In genomic region chr10:31521432-31521831, GRCh38 we compare ENCODE assay signal across 25 cellular contexts.
DNase-seq lines count a peak whose midpoint lies in the region; ATAC-seq, FAIRE-seq and TF ChIP-seq lines count a peak whose summit lies in the region.
"Had no signal": no experiment of that assay in that cellular context is flagged by ENCODE, and none has a peak within 500 bp of the region (broad histone marks: within the 10 kb centered on the region; RNA-seq: fewer than 3 reads in every experiment).

No MANE protein-coding gene starts in this region.

- BruUV-seq in HepG2 (replicated peaks; lab: Mats Ljungman, UMichigan) = no TSS peak

- CTCF ChIA-PET in HepG2 (lab: Yijun Ruan, JAX; ENCODE audit: low intra/inter-chr PET ratio, low total read pairs) = no interaction called here

- H3K9ac ChIP-seq in HepG2 (ENCODE audit: insufficient read depth, low read depth, low read length) = no peak overlapping the region
- H3K9ac ChIP-seq: BLaER1 treated with 17β-estradiol and CSF1 and Interleukin-3, amounts not matched to agents 10 nM and 100 nM had no signal

- H3K27ac Mint-ChIP-seq in T-helper 2 cell treated with Interferon-gamma antibody and Interleukin-4, amounts not matched to agents 5 μg/mL and 100 μg/mL, for 36 hours = peak overlapping the region; percentile 20
- H3K27ac Mint-ChIP-seq in memory B cell = peak overlapping the region; percentile 50
- H3K27ac Mint-ChIP-seq in stimulated activated effector memory CD8-positive, alpha-beta T cell treated with anti-CD3 and anti-CD28 coated beads, Interleukin-12 subunit alpha, Interleukin-12 subunit beta, amount 100 ng/mL, for 72 hours = peak overlapping the region; percentile 26
- H3K27ac Mint-ChIP-seq: B cell; CD4-positive, alpha-beta T cell; CD8-positive, alpha-beta T cell had no signal

- no peaks in the 10 kb centered on the region for H3K9me3 Mint-ChIP-seq in T-helper 2 cell treated with Interferon-gamma antibody and Interleukin-4, amounts not matched to agents 5 μg/mL and 100 μg/mL, for 36 hours
- H3K9me3 Mint-ChIP-seq in memory B cell = no peaks in the 10 kb centered on the region
- H3K9me3 Mint-ChIP-seq in stimulated activated effector memory CD8-positive, alpha-beta T cell treated with anti-CD3 and anti-CD28 coated beads, Interleukin-12 subunit alpha, Interleukin-12 subunit beta, amount 100 ng/mL, for 72 hours = no peaks in the 10 kb centered on the region
- H3K9me3 Mint-ChIP-seq: CD4-positive, alpha-beta T cell; CD8-positive, alpha-beta T cell had no signal

- H3K4me3 Mint-ChIP-seq in T-helper 2 cell treated with Interferon-gamma antibody and Interleukin-4, amounts not matched to agents 5 μg/mL and 100 μg/mL, for 36 hours = no peak overlapping the region
- H3K4me3 Mint-ChIP-seq in memory B cell = no peak overlapping the region
- no peak overlapping the region for H3K4me3 Mint-ChIP-seq in stimulated activated effector memory CD8-positive, alpha-beta T cell treated with anti-CD3 and anti-CD28 coated beads, Interleukin-12 subunit alpha, Interleukin-12 subunit beta, amount 100 ng/mL, for 72 hours
- H3K4me3 Mint-ChIP-seq: B cell; CD4-positive, alpha-beta T cell; CD8-positive, alpha-beta T cell had no signal

- H3K9me3 ChIP-seq in HepG2 (ENCODE audit: low read length) (no peaks in the 10 kb centered on the region), right lobe of liver (no peaks in the 10 kb centered on the region)
- H3K9me3 ChIP-seq: A549 had no signal

- peaks cover 53% of the 10 kb centered on the region for H3K36me3 Mint-ChIP-seq in T-helper 2 cell treated with Interferon-gamma antibody and Interleukin-4, amounts not matched to agents 5 μg/mL and 100 μg/mL, for 36 hours (ENCODE audit: low read depth)
- peaks cover 42% of the 10 kb centered on the region for H3K36me3 Mint-ChIP-seq in memory B cell
- peaks cover 73% of the 10 kb centered on the region for H3K36me3 Mint-ChIP-seq in stimulated activated effector memory CD8-positive, alpha-beta T cell treated with anti-CD3 and anti-CD28 coated beads, Interleukin-12 subunit alpha, Interleukin-12 subunit beta, amount 100 ng/mL, for 72 hours

- no peak for DNase-seq in T-helper 2 cell treated with Interferon-gamma antibody and Interleukin-4, amounts not matched to agents 5 μg/mL and 100 μg/mL, for 36 hours (ENCODE audit: low spot score)
- no peak for DNase-seq in T-helper 2 cell
- DNase-seq in HepG2 (ENCODE audit: low spot score) = peak; percentile 42
- DNase-seq in right lobe of liver = no peak
- no peak for DNase-seq in memory B cell (ENCODE audit: low spot score in 2 of 2)
- DNase-seq in stimulated activated effector memory CD8-positive, alpha-beta T cell treated with anti-CD3 and anti-CD28 coated beads, Interleukin-12 subunit alpha, Interleukin-12 subunit beta, amount 100 ng/mL, for 72 hours (ENCODE audit: low spot score in 2 of 2) = no peak
- no peak for DNase-seq in COLO829 (ENCODE audit: low spot score)
- DNase-seq: AML-193; CD4-positive, alpha-beta T cell; CD8-positive, alpha-beta T cell; COR-L47; DMS 273 treated with DMSO at 0.1 percent for 48 hours; DMS153; DMS53; DND-41; EL; GDM1 had no signal

- TF ChIP-seq EP300 in HepG2 (IDR thresholded peaks at IDR 0.05; ENCODE audit: low read depth in 2 of 2, low read length in 2 of 2) (peak in 1 of 2 experiments; percentile 24; a peak in 1 of 4 replicates), HepG2 (CRISPR knock-in tag; IDR thresholded peaks at IDR 0.05; ENCODE audit: borderline replicate concordance) (no peak)

- no peaks in the 10 kb centered on the region for H3K79me2 ChIP-seq in HepG2 (ENCODE audit: insufficient read depth, low read length)

- no peaks in the 10 kb centered on the region for H4K20me1 ChIP-seq in HepG2 (ENCODE audit: insufficient read depth, low read length)
- H4K20me1 ChIP-seq: BLaER1 treated with 17β-estradiol and CSF1 and Interleukin-3, amounts not matched to agents 10 nM and 100 nM had no signal

- H3K4me1 ChIP-seq in HepG2 (ENCODE audit: insufficient read depth, low read length) (peaks cover 14% of the 10 kb centered on the region), right lobe of liver (no peaks in the 10 kb centered on the region)
- H3K4me1 ChIP-seq: A549 had no signal

- H3K4me2 ChIP-seq in HepG2 (ENCODE audit: low read depth, low read length) = no peak overlapping the region
- H3K4me2 ChIP-seq: A549 had no signal

- H3K4me1 Mint-ChIP-seq in T-helper 2 cell treated with Interferon-gamma antibody and Interleukin-4, amounts not matched to agents 5 μg/mL and 100 μg/mL, for 36 hours (ENCODE audit: low read depth) = peaks cover 1% of the 10 kb centered on the region
- H3K4me1 Mint-ChIP-seq in memory B cell = no peaks in the 10 kb centered on the region
- no peaks in the 10 kb centered on the region for H3K4me1 Mint-ChIP-seq in stimulated activated effector memory CD8-positive, alpha-beta T cell treated with anti-CD3 and anti-CD28 coated beads, Interleukin-12 subunit alpha, Interleukin-12 subunit beta, amount 100 ng/mL, for 72 hours
- H3K4me1 Mint-ChIP-seq: B cell had no signal

- 97% methylated on average over 4 of the region's 4 CpGs for WGBS in HepG2 (ENCODE audit: low lambda C conversion rate)
- WGBS in right lobe of liver (ENCODE audit: insufficient coverage, low coverage, low lambda C conversion rate, missing lambda C conversion rate) = 67% methylated on average over 1 of the region's 4 CpGs

- H3K36me3 ChIP-seq in HepG2 (replicated peaks in 1 of 2; ENCODE audit: control insufficient read depth in 1 of 2, insufficient read depth in 2 of 2, low read length in 2 of 2) = peaks cover 10 to 22% of the 10 kb centered on the region in 2 experiments
- H3K36me3 ChIP-seq in right lobe of liver = peaks cover 0 to 27% (median 6%) of the 10 kb centered on the region in 4 donors

- ATAC-seq in HepG2 = peak; percentile 33; the same call in 1 of the 3 replicates
- ATAC-seq in right lobe of liver = no peak
- ATAC-seq in memory B cell (ENCODE audit: low read depth) = no peak
- no peak for ATAC-seq in stimulated activated effector memory CD8-positive, alpha-beta T cell treated with anti-CD3 and anti-CD28 coated beads, Interleukin-12 subunit alpha, Interleukin-12 subunit beta, amount 100 ng/mL, for 72 hours
- ATAC-seq in HG03520 (IDR thresholded peaks at IDR 0.05; ENCODE audit: unreplicated experiment) = no peak
- ATAC-seq: A549; CD8-positive, alpha-beta T cell; GM12878 had no signal

- no peak for TF ChIP-seq RAD21 in HepG2 (CRISPR knock-in tag; IDR thresholded peaks at IDR 0.05)

- no peaks in the 10 kb centered on the region for H3K27me3 Mint-ChIP-seq in T-helper 2 cell treated with Interferon-gamma antibody and Interleukin-4, amounts not matched to agents 5 μg/mL and 100 μg/mL, for 36 hours (ENCODE audit: low read depth)
- H3K27me3 Mint-ChIP-seq in memory B cell = no peaks in the 10 kb centered on the region
- H3K27me3 Mint-ChIP-seq: B cell; CD4-positive, alpha-beta T cell had no signal

- TF ChIP-seq POLR2A in HepG2 (IDR thresholded peaks at IDR 0.05; ENCODE audit: insufficient read depth in 1 of 2, low read depth in 2 of 2, low read length in 2 of 2) (no peak), right lobe of liver (IDR thresholded peaks at IDR 0.05) (no peak)

- FAIRE-seq in HepG2 (lab: Jason Lieb, UNC) = no peak
- FAIRE-seq: A549, GM12878, GM18507 had no signal

- in situ Hi-C loops in HepG2 (cut with HindIII; ENCODE audit: extremely low pct_ligation_motif_present, low pct_unique_long_range_greater_than_20kb) = no loop called here

- H2AFZ ChIP-seq in HepG2 (ENCODE audit: low read length) = no peak overlapping the region

- no peak overlapping the region for H3K27ac ChIP-seq in HepG2 (ENCODE audit: extremely low read length, insufficient read depth, low read length)
- H3K27ac ChIP-seq in right lobe of liver = no peak overlapping the region
- H3K27ac ChIP-seq: 22Rv1; A549; BLaER1 treated with 17β-estradiol and CSF1 and Interleukin-3, amounts not matched to agents 10 nM and 100 nM; C4-2B had no signal

- POLR2A ChIA-PET in HepG2 (lab: Yijun Ruan, JAX) = no interaction called here

- intact Hi-C loops in HepG2 (cut with micrococcal nuclease; ENCODE audit: unreplicated experiment) = no loop called here
- intact Hi-C loops in right lobe of liver (cut with DNase I) = no loop called here

- no peaks in the 10 kb centered on the region for H3K27me3 ChIP-seq in HepG2 (ENCODE audit: control insufficient read depth in 1 of 2, insufficient read depth in 2 of 2, low read length in 2 of 2)
- no peaks in the 10 kb centered on the region for H3K27me3 ChIP-seq in right lobe of liver
- H3K27me3 ChIP-seq: BLaER1 treated with 17β-estradiol and CSF1 and Interleukin-3, amounts not matched to agents 10 nM and 100 nM had no signal

- TF ChIP-seq CTCF in HepG2 (CRISPR knock-in tag; IDR thresholded peaks at IDR 0.05) = no peak
- TF ChIP-seq CTCF in right lobe of liver (IDR thresholded peaks at IDR 0.05) = no peak

- H3K4me3 ChIP-seq in HepG2 (replicated peaks in 1 of 3; ENCODE audit: insufficient read depth in 1 of 3, low read depth in 2 of 3, low read length in 3 of 3) (no peak overlapping the region), right lobe of liver (no peak overlapping the region)
- H3K4me3 ChIP-seq: A549; BLaER1 treated with 17β-estradiol and CSF1 and Interleukin-3, amounts not matched to agents 10 nM and 100 nM; GM12878 had no signal

TF ChIP-seq in HepG2, 621 proteins besides CTCF, POLR2A, EP300 and RAD21 (continues in another document):
- TF ChIP-seq ZBTB7A (CRISPR knock-in tag; IDR thresholded peaks at IDR 0.05) = no peak
- peak; percentile 42; the same call in 1 of the 2 replicates for TF ChIP-seq HNF4A (CRISPR knock-in tag; IDR thresholded peaks at IDR 0.05)
- no peak for TF ChIP-seq ZNF430 (CRISPR knock-in tag; IDR thresholded peaks at IDR 0.05)
- TF ChIP-seq BRCA1 (CRISPR knock-in tag; IDR thresholded peaks at IDR 0.05) = no peak
- TF ChIP-seq E2F5 (CRISPR knock-in tag; conservative IDR thresholded peaks at IDR 0.05) = no peak
